ENCODE assay signal across 8 cellular contexts in the genomic region with DNA sequence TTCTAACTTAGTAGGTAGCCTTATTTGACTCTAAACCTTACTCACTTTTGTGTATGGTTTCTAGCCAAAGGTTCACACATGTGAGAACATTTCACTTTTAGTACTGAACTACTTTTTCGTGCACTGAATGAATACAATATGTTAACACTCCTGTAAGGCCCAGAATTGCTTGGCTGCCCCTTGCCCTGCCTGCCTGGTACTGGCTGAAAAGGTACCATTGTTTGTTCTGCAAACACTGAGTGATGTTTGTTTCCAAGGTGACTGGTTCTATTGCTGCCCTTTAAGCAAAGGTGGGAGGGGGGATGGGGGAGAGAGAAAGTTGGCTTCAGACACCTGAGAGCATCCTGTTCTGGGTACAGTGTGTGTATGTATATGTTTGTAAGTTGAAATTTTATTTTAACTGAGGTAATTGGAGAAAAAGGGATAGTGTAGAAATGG. TPM values are rescaled to one million over a fixed set of nuclear protein-coding genes. Genes with fewer than 3 reads are reported as not detected.
DNase-seq lines count a peak whose midpoint lies in the region; ATAC-seq and TF ChIP-seq lines count a peak whose summit lies in the region.

No MANE protein-coding gene starts in this region.

- H3K9me3 Mint-ChIP-seq in endodermal cell: no peaks in the 10 kb centered on the region

- no peak for ATAC-seq in HG03159 (IDR thresholded peaks at IDR 0.05; ENCODE audit: unreplicated experiment)

- H3K4me1 ChIP-seq in KMS-11 (ENCODE audit: low read depth, poor library complexity, severe bottlenecking) (peaks cover 89% of the 10 kb centered on the region), endodermal cell (ENCODE audit: control insufficient read depth, insufficient read depth, low read length) (peaks cover 20% of the 10 kb centered on the region), sigmoid colon (peaks cover 0 to 74% (median 57%) of the 10 kb centered on the region in 4 donors)

- no peak overlapping the region for H3K4me3 Mint-ChIP-seq in endodermal cell

- H3K27me3 ChIP-seq in KMS-11 (ENCODE audit: insufficient read depth, low read depth) (no peaks in the 10 kb centered on the region), endodermal cell (ENCODE audit: control insufficient read depth, insufficient read depth, low read length, poor library complexity, severe bottlenecking) (no peaks in the 10 kb centered on the region), sigmoid colon (no peaks in the 10 kb centered on the region)

- WGBS in endodermal cell (ENCODE audit: insufficient coverage in 1 of 2, insufficient read length in 1 of 2), 2 experiments: 57 to 67% methylated on average over 1 of the region's 1 CpG
- 17 to 53% methylated on average over 1 of the region's 1 CpG for WGBS in sigmoid colon, 2 donors

- H3K9me3 ChIP-seq in endodermal cell (ENCODE audit: control insufficient read depth, low read length) (no peaks in the 10 kb centered on the region), sigmoid colon (no peaks in the 10 kb centered on the region)

- no peaks in the 10 kb centered on the region for H3K36me3 Mint-ChIP-seq in endodermal cell (ENCODE audit: low read depth)

- no peak overlapping the region for H3K9ac ChIP-seq in KMS-11
- no peak overlapping the region for H3K9ac ChIP-seq in endodermal cell (ENCODE audit: extremely low read depth, low read length, poor library complexity, severe bottlenecking)

- no peaks in the 10 kb centered on the region for H3K36me3 ChIP-seq in KMS-11 (ENCODE audit: insufficient read depth)
- no peaks in the 10 kb centered on the region for H3K36me3 ChIP-seq in endodermal cell (ENCODE audit: control insufficient read depth, insufficient read depth, low read length)
- no peaks in the 10 kb centered on the region for H3K36me3 ChIP-seq in sigmoid colon

- no peaks in the 10 kb centered on the region for H4K20me1 ChIP-seq in KMS-11 (ENCODE audit: insufficient read depth)

- peaks cover 47% of the 10 kb centered on the region for H3K4me1 Mint-ChIP-seq in endodermal cell

- no peak for TF ChIP-seq POLR2A in sigmoid colon (IDR thresholded peaks at IDR 0.05)

- DNase-seq in RPMI8226 (peak; percentile 69), endodermal cell (peak; percentile 67), sigmoid colon (no peak), globus pallidus (ENCODE audit: low spot score) (no peak), NCI-H2171 (lab: John Stamatoyannopoulos, UW) (no peak), GM19240 (ENCODE audit: insufficient read length, low spot score) (no peak)

- H3K27ac Mint-ChIP-seq in endodermal cell: no peak overlapping the region

- peaks cover 59% of the 10 kb centered on the region for H3K79me2 ChIP-seq in KMS-11 (ENCODE audit: insufficient read depth, low read depth)

- no peak for TF ChIP-seq EP300 in sigmoid colon (IDR thresholded peaks at IDR 0.05)

- H3K4me2 ChIP-seq in KMS-11: peak overlapping the region; percentile 85

- H3K27ac ChIP-seq in KMS-11 (peak overlapping the region; percentile 79), endodermal cell (ENCODE audit: low read depth, low read length) (no peak overlapping the region), sigmoid colon (peak overlapping the region; percentile 74 to 96 (median 86))

- H3K27me3 Mint-ChIP-seq in endodermal cell (ENCODE audit: insufficient read depth): no peaks in the 10 kb centered on the region

- no peak overlapping the region for H3K4me3 ChIP-seq in KMS-11 (IDR thresholded peaks at IDR 0.05; ENCODE audit: insufficient read depth, low read depth, low read length)
- no peak overlapping the region for H3K4me3 ChIP-seq in endodermal cell (ENCODE audit: low read length)
- no peak overlapping the region for H3K4me3 ChIP-seq in sigmoid colon

- intact Hi-C loops in sigmoid colon (cut with DNase I): no loop called here

- TF ChIP-seq CTCF in KMS-11 (conservative IDR thresholded peaks at IDR 0.05; ENCODE audit: low read depth, low read length) (no peak), endodermal cell (conservative IDR thresholded peaks at IDR 0.05) (no peak), sigmoid colon (IDR thresholded peaks at IDR 0.05) (no peak)

- no peak overlapping the region for H2AFZ ChIP-seq in KMS-11 (ENCODE audit: low read depth)

RNA-seq across cellular contexts. Expression of a gene that starts 31.2 kb away (rescaled TPM):
- total RNA-seq in endodermal cell: 10 to 100 TPM; 51.2 to 64.3 TPM
- 13.7 TPM for polyA plus RNA-seq in endodermal cell (2013, experiment 1 of 2)
- polyA plus RNA-seq in endodermal cell (2013, experiment 2 of 2): 15.6 TPM
- 10 to 100 TPM; 18.9 to 31.9 (median 23.2) TPM for total RNA-seq in sigmoid colon
- 10 to 100 TPM in 1 of 3 donors, 1 to 10 TPM in 2; 6.0 to 21.5 (median 9.9) TPM for polyA plus RNA-seq in sigmoid colon

Comparison
In these comparisons a context has a peak if more than half of its experiments do, and no peak if none do; other contexts are left out.
1. DNase-seq: peak in RPMI8226 (single experiment) and endodermal cell (single experiment); none in sigmoid colon (single experiment), globus pallidus (single experiment), NCI-H2171 (single experiment) and GM19240 (single experiment).